17 cellular contexts compared by ENCODE assay signal in genomic region chr3:193771736-193772135, GRCh38.
DNase-seq lines count a peak whose midpoint lies in the region; ATAC-seq and TF ChIP-seq lines count a peak whose summit lies in the region.
"Had no signal": no experiment of that assay in that cellular context is flagged by ENCODE, and none has a peak within 500 bp of the region (broad histone marks: within the 10 kb centered on the region; RNA-seq: fewer than 3 reads in every experiment).

No MANE protein-coding gene starts in this region.

- peak overlapping the region; percentile 37 for H3K4me3 Mint-ChIP-seq in neural progenitor cell
- H3K4me3 Mint-ChIP-seq: CD8-positive, alpha-beta T cell; IgD-negative memory B cell had no signal

- H3F3A ChIP-seq in neural progenitor cell (ENCODE audit: low read depth): peaks cover 52% of the 10 kb centered on the region

- no peak overlapping the region for H3K9ac ChIP-seq in neural progenitor cell

- H3K4me2 ChIP-seq in neural progenitor cell: peak overlapping the region; percentile 44

- no peaks in the 10 kb centered on the region for H3K36me3 Mint-ChIP-seq in neural progenitor cell
- H3K36me3 Mint-ChIP-seq: CD8-positive, alpha-beta T cell; IgD-negative memory B cell had no signal

- peaks cover 66% of the 10 kb centered on the region for H3K4me1 Mint-ChIP-seq in neural progenitor cell

- ATAC-seq in GM21619 (IDR thresholded peaks at IDR 0.05; ENCODE audit: unreplicated experiment): no peak
- ATAC-seq: CD8-positive, alpha-beta T cell; HCT116; SK-N-SH treated with all-trans-retinoic acid at 6 μM for 48 hours had no signal

- H3K36me3 ChIP-seq in esophagus muscularis mucosa (no peaks in the 10 kb centered on the region), neural progenitor cell (no peaks in the 10 kb centered on the region)
- H3K36me3 ChIP-seq: Peyer's patch had no signal

- no peak for TF ChIP-seq CTCF in esophagus muscularis mucosa (IDR thresholded peaks at IDR 0.05)
- no peak for TF ChIP-seq CTCF in neural progenitor cell (IDR thresholded peaks at IDR 0.05)

- H3K27me3 Mint-ChIP-seq in neural progenitor cell (ENCODE audit: insufficient read depth, low read depth): peaks cover 72% of the 10 kb centered on the region

- no peak for TF ChIP-seq EP300 in esophagus muscularis mucosa (IDR thresholded peaks at IDR 0.05)

- TF ChIP-seq POLR2A in esophagus muscularis mucosa (IDR thresholded peaks at IDR 0.05; ENCODE audit: low read depth): no peak

- H3K27ac ChIP-seq in esophagus muscularis mucosa (replicated peaks in 1 of 4) (no peak overlapping the region), neural progenitor cell (peak overlapping the region; percentile 14)
- H3K27ac ChIP-seq: Peyer's patch had no signal

- no peak overlapping the region for H3K27ac Mint-ChIP-seq in neural progenitor cell
- H3K27ac Mint-ChIP-seq: CD8-positive, alpha-beta T cell; IgD-negative memory B cell had no signal

- H3K9me3 ChIP-seq in esophagus muscularis mucosa: no peaks in the 10 kb centered on the region
- H3K9me3 ChIP-seq in neural progenitor cell (ENCODE audit: low read depth): no peaks in the 10 kb centered on the region
- H3K9me3 ChIP-seq: Peyer's patch had no signal

- H3K27me3 ChIP-seq in esophagus muscularis mucosa: peaks cover 0 to 5% (median 0%) of the 10 kb centered on the region in 4 donors
- peaks cover 23% of the 10 kb centered on the region for H3K27me3 ChIP-seq in neural progenitor cell
- H3K27me3 ChIP-seq: Peyer's patch had no signal

- H3K4me1 ChIP-seq in esophagus muscularis mucosa (no peaks in the 10 kb centered on the region), neural progenitor cell (peaks cover 54% of the 10 kb centered on the region)
- H3K4me1 ChIP-seq: Peyer's patch had no signal

- DNase-seq in NCI-H510A treated with DMSO at 0.1 percent for 48 hours (lab: John Stamatoyannopoulos, UW): peak; percentile 30
- DNase-seq in NCI-H510A (lab: John Stamatoyannopoulos, UW): no peak
- peak; percentile 62 for DNase-seq in esophagus muscularis mucosa (ENCODE audit: extremely low spot score)
- peak; percentile 41 for DNase-seq in neural progenitor cell (ENCODE audit: low spot score)
- no peak for DNase-seq in NCI-H2029 treated with DMSO at 0.1 percent for 48 hours (lab: John Stamatoyannopoulos, UW)
- DNase-seq in NCI-H345 (lab: John Stamatoyannopoulos, UW): no peak
- DNase-seq: AML-193; CD8-positive, alpha-beta T cell; GDM1; NCI-H1105; NCI-H524; NCI-H82; Peyer's patch had no signal

- H3K4me3 ChIP-seq in esophagus muscularis mucosa (no peak overlapping the region), neural progenitor cell (no peak overlapping the region)
- H3K4me3 ChIP-seq: Peyer's patch had no signal

- WGBS in esophagus muscularis mucosa: 94% methylated on average over 10 of the region's 10 CpGs

- no peaks in the 10 kb centered on the region for H3K9me3 Mint-ChIP-seq in neural progenitor cell
- H3K9me3 Mint-ChIP-seq: CD8-positive, alpha-beta T cell; IgD-negative memory B cell had no signal

- no peaks in the 10 kb centered on the region for H3K79me2 ChIP-seq in neural progenitor cell (ENCODE audit: low read depth)

- H2AFZ ChIP-seq in neural progenitor cell (replicated peaks): no peak overlapping the region

- H4K20me1 ChIP-seq in neural progenitor cell (ENCODE audit: low read depth): no peaks in the 10 kb centered on the region

- intact Hi-C loops in esophagus muscularis mucosa (cut with DNase I): no loop called here

Comparison
In these comparisons a context has a peak if more than half of its experiments do, and no peak if none do; other contexts are left out.
1. DNase-seq: peak in NCI-H510A treated with DMSO at 0.1 percent for 48 hours (single experiment), esophagus muscularis mucosa (single experiment) and neural progenitor cell (single experiment); none in NCI-H510A (single experiment), NCI-H2029 treated with DMSO at 0.1 percent for 48 hours (single experiment) and NCI-H345 (single experiment).